Comparison of ENCODE assay signal across 13 cellular contexts in genomic region chr21:45209685-45210284, GRCh38.
DNase-seq lines count a peak whose midpoint lies in the region; ATAC-seq and TF ChIP-seq lines count a peak whose summit lies in the region.
"Had no signal": no experiment of that assay in that cellular context is flagged by ENCODE, and none has a peak within 500 bp of the region (broad histone marks: within the 10 kb centered on the region; RNA-seq: fewer than 3 reads in every experiment).

No MANE protein-coding gene starts in this region.

- intact Hi-C loops in mucosa of descending colon (cut with DNase I, micrococcal nuclease) = no loop called here

- H3K27me3 ChIP-seq in MM.1S (replicated peaks; ENCODE audit: insufficient read depth, low read length) = peaks cover 98% of the 10 kb centered on the region
- H3K27me3 ChIP-seq: brain microvascular endothelial cell had no signal

- in situ Hi-C loops in GM13977 (cut with MboI; ENCODE audit: low pct_unique_long_range_greater_than_20kb, low sequenced_read_pairs, unreplicated experiment) = no loop called here

- H3K4me3 ChIP-seq in mucosa of descending colon (no peak overlapping the region), MM.1S (ENCODE audit: low read length) (no peak overlapping the region)
- H3K4me3 ChIP-seq: SK-N-MC had no signal

- no peaks in the 10 kb centered on the region for H3K9me2 ChIP-seq in MM.1S (replicated peaks; ENCODE audit: insufficient read depth, low read length)

- H3K9ac ChIP-seq in MM.1S (ENCODE audit: low read length) = no peak overlapping the region

- no peaks in the 10 kb centered on the region for H3K4me1 ChIP-seq in mucosa of descending colon (ENCODE audit: low read depth)
- H3K4me1 ChIP-seq in MM.1S (ENCODE audit: low read length) = no peaks in the 10 kb centered on the region

- H3K4me2 ChIP-seq in MM.1S (ENCODE audit: low read depth, low read length) = no peak overlapping the region

- ATAC-seq in mucosa of descending colon (peak; percentile 38), HG03439 (IDR thresholded peaks at IDR 0.05; ENCODE audit: unreplicated experiment) (no peak), left lobe of liver (no peak)

- DNase-seq in Ammon's horn (ENCODE audit: low spot score) (peak; percentile 58), GM13977 (ENCODE audit: low spot score) (peak; percentile 64), SKM-1 (lab: John Stamatoyannopoulos, UW; ENCODE audit: unreplicated experiment) (peak; percentile 23), mucosa of descending colon (no peak), MM.1S (no peak), H4 (ENCODE audit: low spot score) (no peak), left lobe of liver (ENCODE audit: low spot score) (no peak)
- DNase-seq: activated CD8-positive, alpha-beta memory T cell treated with anti-CD3 and anti-CD28 coated beads, Interleukin-2, amount 10 ng/mL, durations not matched to agents 7 days and 5 days; activated naive CD4-positive, alpha-beta T cell treated with Interleukin-2 at 50 U/mL for 16 hours; brain microvascular endothelial cell; NCI-H2171 had no signal

- H3K36me3 ChIP-seq in mucosa of descending colon (ENCODE audit: low read depth) = no peaks in the 10 kb centered on the region
- no peaks in the 10 kb centered on the region for H3K36me3 ChIP-seq in MM.1S (replicated peaks; ENCODE audit: insufficient read depth, low read length)

- no peak overlapping the region for H3K27ac ChIP-seq in MM.1S (ENCODE audit: low read length)
- H3K27ac ChIP-seq: SK-N-MC had no signal

- H3K79me2 ChIP-seq in MM.1S (ENCODE audit: low read length) = no peaks in the 10 kb centered on the region

- H3F3A ChIP-seq in MM.1S (ENCODE audit: insufficient read depth, low read length) = no peaks in the 10 kb centered on the region

- no peaks in the 10 kb centered on the region for H3K9me3 ChIP-seq in mucosa of descending colon
- H3K9me3 ChIP-seq in MM.1S (replicated peaks; ENCODE audit: insufficient read depth, low read length) = no peaks in the 10 kb centered on the region

- H2AFZ ChIP-seq in MM.1S (ENCODE audit: low read length) = no peak overlapping the region

- no peak for TF ChIP-seq CTCF in GM13977 (IDR thresholded peaks at IDR 0.05; ENCODE audit: extremely low read depth, insufficient read depth, missing control alignments)
- no peak for TF ChIP-seq CTCF in mucosa of descending colon (IDR thresholded peaks at IDR 0.05)
- TF ChIP-seq CTCF in MM.1S (IDR thresholded peaks at IDR 0.05; ENCODE audit: low read length) = no peak

- H4K20me1 ChIP-seq in MM.1S (ENCODE audit: insufficient read depth, low read length) = peaks cover 2% of the 10 kb centered on the region; the same call in 1 of the 2 replicates

Comparison
In these comparisons a context has a peak if more than half of its experiments do, and no peak if none do; other contexts are left out.
1. DNase-seq: peak in Ammon's horn (single experiment), GM13977 (single experiment) and SKM-1 (single experiment); none in mucosa of descending colon (0 of 3), MM.1S (single experiment), H4 (single experiment) and left lobe of liver (single experiment).